ENCODE assay signal across 18 cellular contexts in the genomic region with DNA sequence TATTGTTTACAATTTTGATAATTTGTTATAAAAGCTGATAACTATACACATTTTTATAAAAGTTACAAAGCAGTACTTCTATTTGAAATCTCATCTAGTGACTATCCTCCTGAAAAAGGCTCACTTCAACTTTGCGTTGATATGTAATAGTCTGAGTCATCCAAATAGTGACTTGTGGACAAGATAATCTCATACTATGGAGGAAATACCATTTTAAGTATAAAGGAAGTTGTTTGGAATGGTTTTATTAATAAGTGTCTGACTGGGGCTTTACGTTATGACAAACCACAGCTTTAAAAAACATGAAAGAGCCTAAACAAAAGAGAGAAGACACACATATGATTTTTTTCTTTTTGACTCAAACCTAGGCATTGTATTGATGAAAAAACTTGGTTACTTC.
DNase-seq lines count a peak whose midpoint lies in the region; FAIRE-seq and TF ChIP-seq lines count a peak whose summit lies in the region.
"Had no signal": no experiment of that assay in that cellular context is flagged by ENCODE, and none has a peak within 500 bp of the region (broad histone marks: within the 10 kb centered on the region; RNA-seq: fewer than 3 reads in every experiment).

No MANE protein-coding gene starts in this region.

- intact Hi-C loops in endothelial cell of umbilical vein (cut with micrococcal nuclease) = no loop called here

- no peaks in the 10 kb centered on the region for H3K79me2 ChIP-seq in endothelial cell of umbilical vein (ENCODE audit: control insufficient read depth, insufficient read depth, low read length)

- H3K36me3 ChIP-seq in endothelial cell of umbilical vein (ENCODE audit: control insufficient read depth in 2 of 2, extremely low read depth in 1 of 2, insufficient read depth in 2 of 2, low read length in 2 of 2) = no peaks in the 10 kb centered on the region
- H3K36me3 ChIP-seq: ovary had no signal

- H2AFZ ChIP-seq in endothelial cell of umbilical vein (ENCODE audit: low read depth, low read length) = no peak overlapping the region

- H3K9me3 ChIP-seq in endothelial cell of umbilical vein (replicated peaks; ENCODE audit: control insufficient read depth, insufficient read depth, low read length) = no peaks in the 10 kb centered on the region
- H3K9me3 ChIP-seq: ovary, testis had no signal

- dilution Hi-C loops in endothelial cell of umbilical vein (cut with MboI; ENCODE audit: extremely low pct_ligation_motif_present, low sequenced_read_pairs) = no loop called here

- DNase-seq in A172 (ENCODE audit: low spot score) (peak; percentile 32), HCEC 1CT (peak; percentile 78), OCI-M1 (lab: John Stamatoyannopoulos, UW) (peak; percentile 53), endothelial cell of umbilical vein (ENCODE audit: low read depth, low spot score) (peak; percentile 23), NCI-H1105 (lab: John Stamatoyannopoulos, UW) (no peak), DMS 273 (lab: John Stamatoyannopoulos, UW; ENCODE audit: unreplicated experiment) (no peak), inferior parietal cortex (ENCODE audit: extremely low spot score) (no peak)
- no peak for DNase-seq in activated CD8-positive, alpha-beta memory T cell treated with anti-CD3 and anti-CD28 coated beads, Interleukin-2, amount 50 U/mL, for 48 hours
- DNase-seq: ACHN; activated CD4-positive, alpha-beta memory T cell treated with anti-CD3 and anti-CD28 coated beads for 36 hours; DMS 273 treated with DMSO at 0.1 percent for 48 hours; effector CD4-positive, alpha-beta T cell; glutamatergic neuron; kidney; NCI-H1930; ovary; T1000; testis had no signal

- no peak overlapping the region for H3K27ac ChIP-seq in endothelial cell of umbilical vein (ENCODE audit: insufficient read depth, low read depth, low read length)
- H3K27ac ChIP-seq: ovary, testis had no signal

- no peak for TF ChIP-seq CTCF in endothelial cell of umbilical vein (IDR thresholded peaks at IDR 0.05; ENCODE audit: extremely low read depth in 1 of 2, insufficient read depth in 1 of 2, low read depth in 1 of 2, low read length in 2 of 2)

- H3K27me3 ChIP-seq in endothelial cell of umbilical vein (ENCODE audit: control insufficient read depth in 2 of 2, insufficient read depth in 2 of 2, low read length in 2 of 2) = no peaks in the 10 kb centered on the region
- H3K27me3 ChIP-seq: ovary, testis had no signal

- POLR2A ChIA-PET in endothelial cell of umbilical vein (lab: Charles Lee) = no interaction called here

- no TSS peak for BruUV-seq in endothelial cell of umbilical vein (replicated peaks; lab: Mats Ljungman, UMichigan)

- TF ChIP-seq POLR2A in endothelial cell of umbilical vein (IDR thresholded peaks at IDR 0.05; ENCODE audit: low read depth, low read length) = no peak

- no peak overlapping the region for H3K4me3 ChIP-seq in endothelial cell of umbilical vein (replicated peaks in 1 of 3; ENCODE audit: insufficient read depth in 1 of 3, low read depth in 1 of 3, low read length in 3 of 3)
- H3K4me3 ChIP-seq: ovary, testis had no signal

- no peaks in the 10 kb centered on the region for H4K20me1 ChIP-seq in endothelial cell of umbilical vein (replicated peaks; ENCODE audit: control insufficient read depth, extremely low read depth, insufficient read depth, low read length)

- CTCF ChIA-PET in endothelial cell of umbilical vein (lab: Charles Lee) = interaction anchor here (1.0 to 1.2 kb wide), 2 partner anchors 274 to 275 kb away, joined by 3 read pairs; no protein-coding TSS in a partner anchor

- peaks cover 3% of the 10 kb centered on the region for H3K4me1 ChIP-seq in endothelial cell of umbilical vein (ENCODE audit: control insufficient read depth, extremely low read depth, insufficient read depth, low read length)
- H3K4me1 ChIP-seq: testis had no signal

- no peak overlapping the region for H3K9ac ChIP-seq in endothelial cell of umbilical vein (replicated peaks; ENCODE audit: extremely low read depth, insufficient read depth, low read length)

- no peaks in the 10 kb centered on the region for H3K9me1 ChIP-seq in endothelial cell of umbilical vein (replicated peaks; ENCODE audit: control insufficient read depth, extremely low read depth, insufficient read depth, low read length)

- FAIRE-seq in endothelial cell of umbilical vein (lab: Jason Lieb, UNC) = no peak

- H3K4me2 ChIP-seq in endothelial cell of umbilical vein (ENCODE audit: insufficient read depth, low read length) = no peak overlapping the region

TF ChIP-seq in endothelial cell of umbilical vein, 7 proteins besides CTCF, POLR2A, EP300 and RAD21:
- TF ChIP-seq, protein P1, sequence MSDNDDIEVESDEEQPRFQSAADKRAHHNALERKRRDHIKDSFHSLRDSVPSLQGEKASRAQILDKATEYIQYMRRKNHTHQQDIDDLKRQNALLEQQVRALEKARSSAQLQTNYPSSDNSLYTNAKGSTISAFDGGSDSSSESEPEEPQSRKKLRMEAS (IDR thresholded peaks at IDR 0.05; ENCODE audit: insufficient read depth, insufficient read length) = no peak
- TF ChIP-seq POLR2AphosphoS5 (IDR thresholded peaks at IDR 0.05; ENCODE audit: insufficient read depth, low read depth, low read length) (no peak), JUN (IDR thresholded peaks at IDR 0.05; ENCODE audit: borderline replicate concordance, insufficient read depth, insufficient read length, low read depth) (peak; percentile 5), FOS (IDR thresholded peaks at IDR 0.05; ENCODE audit: borderline replicate concordance, insufficient read depth, low read length) (peak; percentile 60), EZH2 (IDR thresholded peaks at IDR 0.05; ENCODE audit: borderline replicate concordance, low read depth, low read length, severe bottlenecking) (no peak), GATA2 (IDR thresholded peaks at IDR 0.05; ENCODE audit: insufficient read depth, insufficient read length, low read depth, low read length) (no peak), MYC (IDR thresholded peaks at IDR 0.05; ENCODE audit: low read depth, low read length) (no peak)

Comparison
In these comparisons a context has a peak if more than half of its experiments do, and no peak if none do; other contexts are left out.
1. DNase-seq: peak in A172 (single experiment), HCEC 1CT (single experiment), OCI-M1 (single experiment) and endothelial cell of umbilical vein (single experiment); none in NCI-H1105 (single experiment), DMS 273 (single experiment), activated CD8-positive, alpha-beta memory T cell treated with anti-CD3 and anti-CD28 coated beads, Interleukin-2, amount 50 U/mL, for 48 hours (single experiment) and inferior parietal cortex (single experiment).